ENCODE assay signal across 1 cellular context in genomic region chr10:7703140-7703539, GRCh38.
TF ChIP-seq lines count a peak whose summit lies in the region.

Gene ITIH2, plus strand, starts transcription at chr10:7703316. Its CDS starts 119 bp downstream, at chr10:7703435.

TF ChIP-seq in HepG2, 621 proteins besides CTCF, POLR2A, EP300 and RAD21 (continued from another document and continues in another):
- TF ChIP-seq TEAD2 (CRISPR knock-in tag; IDR thresholded peaks at IDR 0.05) = no peak
- peak; percentile 82 for TF ChIP-seq RARA (CRISPR knock-in tag; IDR thresholded peaks at IDR 0.05)
- no peak for TF ChIP-seq ZNF558 (CRISPR knock-in tag; IDR thresholded peaks at IDR 0.05; ENCODE audit: borderline replicate concordance)
- TF ChIP-seq ATF7 (IDR thresholded peaks at IDR 0.05) = no peak
- no peak for TF ChIP-seq ATF7 (CRISPR knock-in tag; IDR thresholded peaks at IDR 0.05)
- peak; percentile 81 for TF ChIP-seq SOX13 (IDR thresholded peaks at IDR 0.05)
- TF ChIP-seq SOX13 (CRISPR knock-in tag; conservative IDR thresholded peaks at IDR 0.05 in 1 of 2, IDR thresholded peaks at IDR 0.05 in 1 of 2) = peak in 1 of 2 experiments; percentile 93; a peak in 2 of 4 replicates
- peak; percentile 70 for TF ChIP-seq HDAC2 (CRISPR knock-in tag; IDR thresholded peaks at IDR 0.05)
- no peak for TF ChIP-seq HNRNPUL1 (IDR thresholded peaks at IDR 0.05; ENCODE audit: low read depth, low read length)
- no peak for TF ChIP-seq ZNF720 (CRISPR knock-in tag; IDR thresholded peaks at IDR 0.05)
- no peak for TF ChIP-seq SRY (CRISPR knock-in tag; IDR thresholded peaks at IDR 0.05)
- TF ChIP-seq CHD2 (IDR thresholded peaks at IDR 0.05; ENCODE audit: low read depth, low read length) = no peak
- peak; percentile 91 for TF ChIP-seq NR2F6 (IDR thresholded peaks at IDR 0.05)
- peak; percentile 69 for TF ChIP-seq NR2F6 (CRISPR knock-in tag; IDR thresholded peaks at IDR 0.05)
- no peak for TF ChIP-seq ZNF260 (CRISPR knock-in tag; IDR thresholded peaks at IDR 0.05; ENCODE audit: borderline replicate concordance, low read depth)
- TF ChIP-seq SRSF9 (IDR thresholded peaks at IDR 0.05; ENCODE audit: borderline replicate concordance, insufficient read depth, low read depth, low read length, poor library complexity, severe bottlenecking) = no peak
- no peak for TF ChIP-seq ZNF784 (CRISPR knock-in tag; IDR thresholded peaks at IDR 0.05; ENCODE audit: borderline replicate concordance)
- no peak for TF ChIP-seq GRHL1 (CRISPR knock-in tag; conservative IDR thresholded peaks at IDR 0.05)
- TF ChIP-seq POLR2AphosphoS5 (IDR thresholded peaks at IDR 0.05; ENCODE audit: low read depth, low read length) = peak; percentile 90
- no peak for TF ChIP-seq PTBP1 (IDR thresholded peaks at IDR 0.05; ENCODE audit: low read depth, low read length, poor library complexity, severe bottlenecking)
- TF ChIP-seq ZNF800 (CRISPR knock-in tag; IDR thresholded peaks at IDR 0.05) = no peak
- TF ChIP-seq BCL3 (CRISPR knock-in tag; IDR thresholded peaks at IDR 0.05) = no peak
- TF ChIP-seq HMGXB4 (CRISPR knock-in tag; IDR thresholded peaks at IDR 0.05; ENCODE audit: borderline replicate concordance in 1 of 2, low read depth in 1 of 2) = no peak
- TF ChIP-seq RXRA (CRISPR knock-in tag; IDR thresholded peaks at IDR 0.05) = no peak; the same call in 1 of the 2 replicates
- no peak; the same call in 1 of the 2 replicates for TF ChIP-seq TARDBP (CRISPR knock-in tag; IDR thresholded peaks at IDR 0.05)
- 0 out of 2 replicates have a peak, but pooled peaks have one; percentile 16 for TF ChIP-seq ZNF792 (CRISPR knock-in tag; IDR thresholded peaks at IDR 0.05)
- no peak for TF ChIP-seq ZNF543 (CRISPR knock-in tag; IDR thresholded peaks at IDR 0.05)
- TF ChIP-seq ZMYM4 (CRISPR knock-in tag; IDR thresholded peaks at IDR 0.05) = no peak
- TF ChIP-seq MBNL3 (CRISPR knock-in tag; conservative IDR thresholded peaks at IDR 0.05) = no peak
- peak; percentile 85; the same call in 1 of the 2 replicates for TF ChIP-seq BCL6 (CRISPR knock-in tag; IDR thresholded peaks at IDR 0.05)
- TF ChIP-seq GATAD2A (CRISPR knock-in tag; IDR thresholded peaks at IDR 0.05) = peak; percentile 73
- TF ChIP-seq GMEB2 (CRISPR knock-in tag; IDR thresholded peaks at IDR 0.05; ENCODE audit: low read depth) = no peak
- no peak for TF ChIP-seq HNRNPK (IDR thresholded peaks at IDR 0.05; ENCODE audit: low read depth, low read length, poor library complexity, severe bottlenecking)
- TF ChIP-seq LBX2 (CRISPR knock-in tag; IDR thresholded peaks at IDR 0.05; ENCODE audit: borderline replicate concordance) = no peak
- no peak for TF ChIP-seq ZEB1 (IDR thresholded peaks at IDR 0.05; ENCODE audit: insufficient replicate concordance, low read depth)
- no peak for TF ChIP-seq HOXA9 (CRISPR knock-in tag; IDR thresholded peaks at IDR 0.05; ENCODE audit: borderline replicate concordance)
- no peak for TF ChIP-seq ZUFSP (CRISPR knock-in tag; IDR thresholded peaks at IDR 0.05; ENCODE audit: borderline replicate concordance)
- no peak for TF ChIP-seq ZNF678 (CRISPR knock-in tag; IDR thresholded peaks at IDR 0.05)
- no peak for TF ChIP-seq BCLAF1 (IDR thresholded peaks at IDR 0.05)
- TF ChIP-seq NBN (conservative IDR thresholded peaks at IDR 0.05) = no peak
- TF ChIP-seq ZNF704 (CRISPR knock-in tag; IDR thresholded peaks at IDR 0.05; ENCODE audit: borderline replicate concordance) = no peak
- no peak for TF ChIP-seq ZNF121 (CRISPR knock-in tag; IDR thresholded peaks at IDR 0.05)
